ENCODE assay signal across 21 cellular contexts in the genomic region with DNA sequence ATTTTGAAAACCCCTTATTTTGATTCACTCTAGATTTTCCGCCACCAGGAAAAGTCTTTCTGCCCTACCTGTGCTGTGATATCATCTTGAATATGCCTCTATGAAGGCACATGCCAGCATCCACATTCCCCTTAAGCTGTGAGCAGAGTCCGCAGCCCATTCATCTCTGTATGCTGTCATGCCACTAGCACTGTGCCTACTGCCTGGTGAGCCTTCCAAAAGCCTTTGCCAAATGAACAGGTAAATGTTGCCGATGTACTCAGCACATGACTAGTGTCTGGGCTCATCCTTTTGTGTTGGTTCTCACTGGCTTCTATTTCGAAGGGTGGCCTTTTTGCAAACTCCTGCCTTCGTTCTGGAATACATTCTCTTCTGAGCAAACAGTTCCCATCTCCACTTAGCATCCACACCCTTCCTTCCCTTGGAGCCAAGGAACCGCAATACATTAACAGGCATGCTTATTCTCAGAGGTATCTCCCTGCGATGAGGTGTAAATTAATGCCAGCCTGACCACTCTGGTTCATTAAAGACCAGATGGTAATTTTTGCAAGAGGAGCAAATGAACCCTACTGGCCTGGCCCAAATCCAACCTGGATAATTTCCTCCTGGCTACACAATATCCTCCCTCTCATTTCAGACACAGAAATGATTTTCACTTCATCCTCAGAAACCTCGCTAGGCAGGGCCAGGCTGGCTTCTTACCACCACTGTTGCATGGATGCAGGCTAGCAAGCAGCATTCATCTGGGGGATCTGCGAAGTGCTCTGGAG.
"Had no signal": no experiment of that assay in that cellular context is flagged by ENCODE, and none has a peak within 500 bp of the region (broad histone marks: within the 10 kb centered on the region; RNA-seq: fewer than 3 reads in every experiment).

No MANE protein-coding gene starts in this region.

- H3K9me3 ChIP-seq: heart left ventricle, right atrium auricular region, thyroid gland, upper lobe of right lung had no signal

- H3K27me3 ChIP-seq: heart left ventricle, neural progenitor cell, right atrium auricular region, thyroid gland, upper lobe of right lung had no signal

- DNase-seq: activated B cell treated with CpG ODN at 0.5 μM for 24 hours; activated CD4-positive, alpha-beta T cell treated with anti-CD3 and anti-CD28 coated beads for 36 hours; activated CD8-positive, alpha-beta memory T cell treated with anti-CD3 and anti-CD28 coated beads, Interleukin-2, amount 10 ng/mL, durations not matched to agents 7 days and 5 days; activated CD8-positive, alpha-beta T cell treated with anti-CD3 and anti-CD28 coated beads, Interleukin-2, amount 10 ng/mL, durations not matched to agents 7 days and 5 days; activated naive CD4-positive, alpha-beta T cell; activated T-cell treated with anti-CD3 and anti-CD28 coated beads, Interleukin-2, amount 50 U/mL, for 72 hours; foreskin fibroblast; heart left ventricle; hypothalamus; immature natural killer cell; natural killer cell; occipital lobe; stimulated activated CD4-positive, alpha-beta T cell treated with anti-CD3 and anti-CD28 coated beads, Interleukin-15, amount 100 ng/mL, for 24 hours; stimulated activated CD4-positive, alpha-beta T cell treated with anti-CD3 and anti-CD28 coated beads, Interleukin-2, amount 100 ng/mL, for 24 hours; stimulated activated naive B cell treated with anti-CD40 and anti-IgM and Interleukin-4, amounts not matched to agents 10 μg/mL and 1 μg/mL and 100 μg/mL, for 72 hours; stomach; thyroid gland; upper lobe of right lung had no signal

- H3K4me1 ChIP-seq: heart left ventricle, right atrium auricular region, thyroid gland, upper lobe of right lung had no signal

- H3K27ac ChIP-seq: heart left ventricle, neural progenitor cell, right atrium auricular region, stomach, thyroid gland, upper lobe of right lung had no signal

- H3K4me2 ChIP-seq: neural progenitor cell had no signal

- H3K4me3 ChIP-seq: heart left ventricle, neural progenitor cell, right atrium auricular region, stomach, thyroid gland, upper lobe of right lung had no signal

- H3K9ac ChIP-seq: neural progenitor cell had no signal

- H2AFZ ChIP-seq: neural progenitor cell had no signal

- H3K36me3 ChIP-seq: heart left ventricle, neural progenitor cell, right atrium auricular region, stomach, thyroid gland, upper lobe of right lung had no signal

- ATAC-seq: activated CD4-positive, alpha-beta T cell treated with anti-CD3 and anti-CD28 coated beads for 36 hours; activated CD8-positive, alpha-beta memory T cell treated with anti-CD3 and anti-CD28 coated beads, Interleukin-2, amount 10 ng/mL, durations not matched to agents 7 days and 5 days; activated CD8-positive, alpha-beta T cell treated with anti-CD3 and anti-CD28 coated beads, Interleukin-2, amount 10 ng/mL, durations not matched to agents 7 days and 5 days; activated naive CD4-positive, alpha-beta T cell treated with anti-CD3 and anti-CD28 coated beads, Interleukin-2, amount 50 U/mL, for 72 hours; activated T-cell treated with anti-CD3 and anti-CD28 coated beads, Interleukin-2, amount 50 U/mL, for 72 hours; heart left ventricle; natural killer cell; stimulated activated naive B cell treated with anti-CD40 and anti-IgM and Interleukin-4, amounts not matched to agents 10 μg/mL and 1 μg/mL and 100 μg/mL, for 72 hours; upper lobe of right lung had no signal
